In the genomic region with DNA sequence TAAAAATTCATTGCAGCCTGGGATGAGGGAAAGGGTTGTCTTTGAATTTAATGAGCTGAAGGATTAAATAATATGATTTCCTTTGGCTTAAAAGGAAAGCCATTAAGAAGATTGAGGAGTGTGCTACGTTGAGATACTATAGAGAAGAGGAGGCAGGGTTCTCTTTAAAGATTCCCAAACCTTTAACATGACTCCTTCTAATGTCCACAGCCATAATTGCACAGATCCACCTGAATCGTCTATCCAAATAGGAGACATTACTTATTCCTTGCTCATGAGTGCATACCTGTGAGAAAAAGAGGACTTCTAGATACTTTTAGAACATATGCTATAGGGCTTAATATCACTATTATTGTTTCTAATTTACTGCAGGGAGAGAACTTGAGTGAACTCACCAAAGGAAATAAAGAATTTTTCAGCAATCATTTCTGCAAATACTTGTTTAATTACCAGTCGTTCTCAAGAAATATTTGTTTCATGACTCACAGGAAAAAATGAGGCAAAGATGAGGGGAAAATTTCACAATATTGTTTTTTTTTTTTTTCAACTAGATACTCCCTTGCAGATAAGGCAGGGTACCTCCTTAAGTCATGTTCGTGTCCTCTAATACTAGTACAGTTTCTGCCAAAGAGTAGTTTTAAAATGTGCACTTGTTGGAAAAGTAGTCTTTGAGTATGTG, we compare ENCODE assay signal across 11 cellular contexts. TPM values are rescaled to one million over a fixed set of nuclear protein-coding genes. Genes with fewer than 3 reads are reported as not detected.
DNase-seq lines count a peak whose midpoint lies in the region; ATAC-seq, FAIRE-seq and TF ChIP-seq lines count a peak whose summit lies in the region.
"Had no signal": no experiment of that assay in that cellular context is flagged by ENCODE, and none has a peak within 500 bp of the region (broad histone marks: within the 10 kb centered on the region; RNA-seq: fewer than 3 reads in every experiment).

No MANE protein-coding gene starts in this region.

- no TSS peak for BruUV-seq in Panc1 (replicated peaks; lab: Mats Ljungman, UMichigan)

- intact Hi-C loops in Panc1 (cut with micrococcal nuclease; ENCODE audit: unreplicated experiment) = no loop called here

- no peak for ATAC-seq in Panc1
- ATAC-seq in GM21529 (IDR thresholded peaks at IDR 0.05; ENCODE audit: unreplicated experiment) = no peak
- ATAC-seq in HG03520 (IDR thresholded peaks at IDR 0.05; ENCODE audit: unreplicated experiment) = no peak

- no peak for TF ChIP-seq POLR2A in GM12892 (IDR thresholded peaks at IDR 0.05; ENCODE audit: low read depth, low read length)

- POLR2A ChIA-PET in Panc1 (lab: Charles Lee) = no interaction called here

- FAIRE-seq in GM12892 (lab: Jason Lieb, UNC) = no peak

- TF ChIP-seq CTCF in Panc1 (IDR thresholded peaks at IDR 0.05) (no peak), fibroblast of lung (conservative IDR thresholded peaks at IDR 0.05 in 1 of 2, IDR thresholded peaks at IDR 0.05 in 1 of 2; ENCODE audit: low read depth in 1 of 2, low read length in 2 of 2) (no peak), smooth muscle cell (IDR thresholded peaks at IDR 0.05; ENCODE audit: borderline replicate concordance, insufficient read depth, poor library complexity, severe bottlenecking) (no peak)

- DNase-seq in NCI-H146 (lab: John Stamatoyannopoulos, UW) = peak; percentile 12
- DNase-seq in NCI-H146 treated with DMSO at 0.1 percent for 48 hours (lab: John Stamatoyannopoulos, UW; ENCODE audit: unreplicated experiment) = no peak
- peak; percentile 17 for DNase-seq in Panc1 (ENCODE audit: low read depth, low spot score)
- DNase-seq in fibroblast of lung (ENCODE audit: low read depth in 2 of 2) = peak; percentile 85
- no peak for DNase-seq in smooth muscle cell (lab: John Stamatoyannopoulos, UW; ENCODE audit: unreplicated experiment)
- no peak for DNase-seq in GM12892 (ENCODE audit: insufficient read length)
- DNase-seq: NK-92 treated with Interleukin-12 subunit alpha and Interleukin-12 subunit beta, amount 100 ng/mL, for 24 hours had no signal

- H3K27ac ChIP-seq in Panc1 (ENCODE audit: low read length) (no peak overlapping the region), fibroblast of lung (ENCODE audit: insufficient read depth, low read length) (no peak overlapping the region), smooth muscle cell (ENCODE audit: low read depth) (no peak overlapping the region)
- H3K27ac ChIP-seq: 22Rv1, KMS-11 had no signal

- CTCF ChIA-PET in Panc1 (lab: Charles Lee) = no interaction called here

- H2AFZ ChIP-seq in fibroblast of lung (ENCODE audit: low read length) = no peak overlapping the region
- H2AFZ ChIP-seq in smooth muscle cell (ENCODE audit: low read depth) = no peak overlapping the region

- H3K27me3 ChIP-seq in Panc1 (ENCODE audit: control insufficient read depth, insufficient read depth, low read length) (no peaks in the 10 kb centered on the region), fibroblast of lung (ENCODE audit: control insufficient read depth, insufficient read depth, low read length) (no peaks in the 10 kb centered on the region), smooth muscle cell (ENCODE audit: low read depth) (no peaks in the 10 kb centered on the region)

- H3K4me2 ChIP-seq in fibroblast of lung (ENCODE audit: extremely low read depth, insufficient read depth, low read length) (peak overlapping the region; percentile 7), smooth muscle cell (peak overlapping the region; percentile 44)
- H3K4me2 ChIP-seq: KMS-11 had no signal

- no peaks in the 10 kb centered on the region for H3K79me2 ChIP-seq in fibroblast of lung (ENCODE audit: control insufficient read depth, insufficient read depth, low read length)
- H3K79me2 ChIP-seq in smooth muscle cell (ENCODE audit: low read depth) = no peaks in the 10 kb centered on the region

- no peaks in the 10 kb centered on the region for H4K20me1 ChIP-seq in fibroblast of lung (ENCODE audit: control insufficient read depth, extremely low read depth, insufficient read depth, low read length)
- no peaks in the 10 kb centered on the region for H4K20me1 ChIP-seq in smooth muscle cell (ENCODE audit: low read depth)

- H3F3A ChIP-seq in smooth muscle cell (ENCODE audit: low read depth) = no peaks in the 10 kb centered on the region

- 34% methylated on average over 4 of the region's 4 CpGs for WGBS in smooth muscle cell (ENCODE audit: low lambda C conversion rate)

- H3K9me3 ChIP-seq in Panc1 (ENCODE audit: control insufficient read depth, insufficient read depth, low read depth, low read length) = no peaks in the 10 kb centered on the region
- H3K9me3 ChIP-seq in fibroblast of lung (ENCODE audit: control insufficient read depth, insufficient read depth, low read depth, low read length) = no peaks in the 10 kb centered on the region
- H3K9me3 ChIP-seq in smooth muscle cell (replicated peaks; ENCODE audit: low read depth) = no peaks in the 10 kb centered on the region

- no peak overlapping the region for H3K4me3 ChIP-seq in Panc1 (ENCODE audit: low read depth in 2 of 2, low read length in 2 of 2)
- H3K4me3 ChIP-seq in fibroblast of lung (replicated peaks in 1 of 4; ENCODE audit: control extremely low read depth in 1 of 4, insufficient read depth in 1 of 4, low read depth in 3 of 4, low read length in 4 of 4) = no peak overlapping the region
- no peak overlapping the region for H3K4me3 ChIP-seq in smooth muscle cell

- in situ Hi-C loops in Panc1 (cut with HindIII; ENCODE audit: low pct_unique_long_range_greater_than_20kb, low sequenced_read_pairs) = no loop called here

- H3K36me3 ChIP-seq in Panc1 (ENCODE audit: control insufficient read depth, insufficient read depth, low read length) (no peaks in the 10 kb centered on the region), fibroblast of lung (ENCODE audit: control insufficient read depth, insufficient read depth, low read length) (no peaks in the 10 kb centered on the region), smooth muscle cell (ENCODE audit: low read depth) (no peaks in the 10 kb centered on the region)

- H3K9ac ChIP-seq in fibroblast of lung (ENCODE audit: insufficient read depth, low read length) = no peak overlapping the region
- no peak overlapping the region for H3K9ac ChIP-seq in smooth muscle cell (ENCODE audit: low read depth)
- H3K9ac ChIP-seq: KMS-11 had no signal

- H3K4me1 ChIP-seq in Panc1 (ENCODE audit: control insufficient read depth, insufficient read depth, low read length) (no peaks in the 10 kb centered on the region), fibroblast of lung (ENCODE audit: control insufficient read depth, extremely low read depth, insufficient read depth, low read length) (peaks cover 15% of the 10 kb centered on the region), smooth muscle cell (ENCODE audit: low read depth) (peaks cover 9% of the 10 kb centered on the region)

RNA-seq across cellular contexts. Expression of gene SUCNR1, which starts 8.9 kb away (rescaled TPM):
- not detected for total RNA-seq in Panc1 (2021; ENCODE audit: unreplicated experiment)
- not detected for polyA plus RNA-seq in Panc1 (2012; ENCODE audit: insufficient read length)
- under 0.01 TPM in 2 replicates for total RNA-seq in fibroblast of lung
- polyA plus RNA-seq in fibroblast of lung = 0.02 and 0.07 TPM in 2 replicates
- polyA plus RNA-seq in fibroblast of lung (2012) = 0.02 and 0.05 TPM in 2 replicates
- 0.33 TPM in 1 of 2 replicates, not detected in the other for polyA minus RNA-seq in fibroblast of lung (ENCODE audit: low replicate concordance)
- not detected in 2 replicates for total RNA-seq in smooth muscle cell
- polyA plus RNA-seq in smooth muscle cell = not detected in 2 replicates
- polyA plus RNA-seq in GM12892 (2012; ENCODE audit: missing spikeins) = not detected

RNA-seq across cellular contexts. Expression of gene AADAC, which starts 50.6 kb away (rescaled TPM):
- total RNA-seq in Panc1 (2021; ENCODE audit: unreplicated experiment) = 0.26 TPM
- not detected for polyA plus RNA-seq in Panc1 (2012; ENCODE audit: insufficient read length)
- total RNA-seq in fibroblast of lung = 0.17 and 0.77 TPM in 2 replicates
- polyA plus RNA-seq in fibroblast of lung = 0.41 TPM in 1 of 2 replicates, not detected in the other
- 0.47 TPM in 1 of 2 replicates, not detected in the other for polyA plus RNA-seq in fibroblast of lung (2012)
- not detected in 2 replicates for polyA minus RNA-seq in fibroblast of lung (ENCODE audit: low replicate concordance)
- 0.54 and 0.58 TPM in 2 replicates for total RNA-seq in smooth muscle cell
- polyA plus RNA-seq in smooth muscle cell = 0.67 TPM in 1 of 2 replicates, not detected in the other
- polyA plus RNA-seq in GM12892 (2012; ENCODE audit: missing spikeins) = not detected

Comparison
In these comparisons a context has a peak if more than half of its experiments do, and no peak if none do; other contexts are left out.
1. DNase-seq: peak in NCI-H146 (single experiment), Panc1 (single experiment) and fibroblast of lung (2 of 2); none in NCI-H146 treated with DMSO at 0.1 percent for 48 hours (single experiment), smooth muscle cell (single experiment) and GM12892 (single experiment).